ENCODE assay signal across 1 cellular context in genomic region chr3:152230367-152230766, GRCh38.
TF ChIP-seq lines count a peak whose summit lies in the region.

No MANE protein-coding gene starts in this region.

TF ChIP-seq in IMR-90, 13 proteins besides CTCF, POLR2A, EP300 and RAD21:
- peak; percentile 49 for TF ChIP-seq CEBPB (IDR thresholded peaks at IDR 0.05; ENCODE audit: low read depth, low read length)
- TF ChIP-seq CHD1 (IDR thresholded peaks at IDR 0.05; ENCODE audit: low read depth, low read length), result no peak
- TF ChIP-seq RCOR1 (IDR thresholded peaks at IDR 0.05; ENCODE audit: insufficient replicate concordance, low read length), result no peak
- TF ChIP-seq USF2 (IDR thresholded peaks at IDR 0.05; ENCODE audit: low read depth, low read length), result no peak
